Comparison of ENCODE assay signal across 14 cellular contexts in genomic region chr2:236752111-236752510, GRCh38.
A peak's percentile ranks its signal among the peaks of the same experiment; 100 is the strongest.
DNase-seq lines count a peak whose midpoint lies in the region; ATAC-seq, FAIRE-seq and TF ChIP-seq lines count a peak whose summit lies in the region.
"Had no signal": no experiment of that assay in that cellular context is flagged by ENCODE, and none has a peak within 500 bp of the region (broad histone marks: within the 10 kb centered on the region; RNA-seq: fewer than 3 reads in every experiment).

No MANE protein-coding gene starts in this region.

- no peak for DNase-seq in PC-9
- peak; percentile 33 for DNase-seq in left lobe of liver (ENCODE audit: low spot score)
- peak; percentile 38 to 70 for DNase-seq in thyroid gland
- no peak for DNase-seq in H54 (ENCODE audit: insufficient read length, low spot score)
- no peak for DNase-seq in retina
- no peak for DNase-seq in stomach
- DNase-seq: ACHN; Caco-2; CD8-positive, alpha-beta memory T cell; DMS53 had no signal

- TF ChIP-seq CTCF in PC-9 (conservative IDR thresholded peaks at IDR 0.05): no peak
- TF ChIP-seq CTCF in thyroid gland (IDR thresholded peaks at IDR 0.05): no peak
- no peak for TF ChIP-seq CTCF in stomach (IDR thresholded peaks at IDR 0.05)

- BruUV-seq in PC-9 (replicated peaks; lab: Mats Ljungman, UMichigan): no TSS peak

- H3F3A ChIP-seq in PC-9 (ENCODE audit: insufficient read depth, low read depth): peaks cover 33% of the 10 kb centered on the region

- H3K9me2 ChIP-seq in PC-9 (ENCODE audit: insufficient read depth): no peaks in the 10 kb centered on the region

- no peaks in the 10 kb centered on the region for H3K9me3 ChIP-seq in BLaER1 treated with 17β-estradiol and CSF1 and Interleukin-3, amounts not matched to agents 10 nM and 100 nM (replicated peaks in 1 of 11)
- H3K9me3 ChIP-seq in PC-9 (ENCODE audit: insufficient read depth, low read depth) (no peaks in the 10 kb centered on the region), thyroid gland (no peaks in the 10 kb centered on the region), stomach (no peaks in the 10 kb centered on the region)
- H3K9me3 ChIP-seq: Caco-2 had no signal

- no peak for ATAC-seq in left lobe of liver
- ATAC-seq: GM12878, HCT116 had no signal

- no peaks in the 10 kb centered on the region for H3K36me3 ChIP-seq in BLaER1 treated with 17β-estradiol and CSF1 and Interleukin-3, amounts not matched to agents 10 nM and 100 nM
- H3K36me3 ChIP-seq in PC-9 (ENCODE audit: low read depth): no peaks in the 10 kb centered on the region
- no peaks in the 10 kb centered on the region for H3K36me3 ChIP-seq in thyroid gland
- no peaks in the 10 kb centered on the region for H3K36me3 ChIP-seq in stomach

- CTCF ChIA-PET in PC-9 (lab: Charles Lee): interaction anchor here (0.6 kb wide), 1 partner anchor 258 kb away, joined by 4 read pairs; no protein-coding TSS in a partner anchor

- H3K4me3 ChIP-seq in BLaER1 treated with 17β-estradiol and CSF1 and Interleukin-3, amounts not matched to agents 10 nM and 100 nM: no peak overlapping the region
- H3K4me3 ChIP-seq in PC-9: no peak overlapping the region
- H3K4me3 ChIP-seq in thyroid gland (replicated peaks in 1 of 3): no peak overlapping the region
- H3K4me3 ChIP-seq in stomach: no peak overlapping the region
- H3K4me3 ChIP-seq: GM12878 had no signal

- H3K4me1 ChIP-seq in BLaER1 treated with 17β-estradiol and CSF1 and Interleukin-3, amounts not matched to agents 10 nM and 100 nM: peaks cover 82 to 95% (median 91%) of the 10 kb centered on the region in 10 experiments
- H3K4me1 ChIP-seq in PC-9 (replicated peaks; ENCODE audit: insufficient read depth) (peaks cover 85% of the 10 kb centered on the region), thyroid gland (peaks cover 62 to 77% of the 10 kb centered on the region in 2 donors), stomach (peaks cover 3 to 16% (median 8%) of the 10 kb centered on the region in 4 donors)

- H3K9ac ChIP-seq in BLaER1 treated with 17β-estradiol and CSF1 and Interleukin-3, amounts not matched to agents 10 nM and 100 nM: peak overlapping the region in 9 of 11 experiments; percentile 7 to 78 (median 69); a peak in 10 of 22 replicates

- no peak for TF ChIP-seq EP300 in stomach (IDR thresholded peaks at IDR 0.05)

- H3K27me3 ChIP-seq in BLaER1 treated with 17β-estradiol and CSF1 and Interleukin-3, amounts not matched to agents 10 nM and 100 nM: no peaks in the 10 kb centered on the region
- no peaks in the 10 kb centered on the region for H3K27me3 ChIP-seq in PC-9 (ENCODE audit: insufficient read depth, low read depth)
- H3K27me3 ChIP-seq in thyroid gland: no peaks in the 10 kb centered on the region
- no peaks in the 10 kb centered on the region for H3K27me3 ChIP-seq in stomach

- intact Hi-C loops in PC-9 (cut with micrococcal nuclease; ENCODE audit: unreplicated experiment) (no loop called here), thyroid gland (cut with DNase I) (no loop called here), stomach (cut with DNase I; ENCODE audit: low total_unique reads) (no loop called here)

- peak overlapping the region in 9 of 11 experiments; percentile 84 to 96 (median 92); a peak in 18 of 22 replicates for H3K27ac ChIP-seq in BLaER1 treated with 17β-estradiol and CSF1 and Interleukin-3, amounts not matched to agents 10 nM and 100 nM
- 0 out of 2 replicates have a peak overlapping the region, but pooled peaks have one; percentile 26 for H3K27ac ChIP-seq in PC-9
- H3K27ac ChIP-seq in thyroid gland: peak overlapping the region; percentile 60 to 83 (median 81)
- no peak overlapping the region for H3K27ac ChIP-seq in stomach

- no peak for TF ChIP-seq POLR2A in thyroid gland (IDR thresholded peaks at IDR 0.05)
- TF ChIP-seq POLR2A in H54 (IDR thresholded peaks at IDR 0.05; ENCODE audit: low read depth, low read length): no peak
- TF ChIP-seq POLR2A in stomach (IDR thresholded peaks at IDR 0.05): no peak

- H4K20me1 ChIP-seq in BLaER1 treated with 17β-estradiol and CSF1 and Interleukin-3, amounts not matched to agents 10 nM and 100 nM: no peaks in the 10 kb centered on the region
- H4K20me1 ChIP-seq in PC-9 (ENCODE audit: insufficient read depth): no peaks in the 10 kb centered on the region

- POLR2A ChIA-PET in PC-9 (lab: Charles Lee; ENCODE audit: unreplicated experiment): interaction anchor here (0.6 kb wide), 1 partner anchor 8 kb away, joined by 11 read pairs; no protein-coding TSS in a partner anchor

- peak overlapping the region; percentile 84 to 96 (median 91) for H3K4me2 ChIP-seq in BLaER1 treated with 17β-estradiol and CSF1 and Interleukin-3, amounts not matched to agents 10 nM and 100 nM
- H3K4me2 ChIP-seq in PC-9: peak overlapping the region; percentile 2; the same call in 1 of the 2 replicates

- H3K79me2 ChIP-seq in PC-9 (ENCODE audit: low read depth): no peaks in the 10 kb centered on the region

- WGBS in thyroid gland, 2 donors: 81 to 82% methylated on average over 9 of the region's 9 CpGs
- WGBS in stomach, 5 donors: 92 to 97% (median 95%) methylated on average over 9 of the region's 9 CpGs

- no peak for FAIRE-seq in H54 (lab: Jason Lieb, UNC)
- FAIRE-seq: GM12878, GM18507 had no signal

- H2AFZ ChIP-seq in PC-9: no peak overlapping the region

Comparison
In these comparisons a context has a peak if more than half of its experiments do, and no peak if none do; other contexts are left out.
1. H3K27ac ChIP-seq: peak in BLaER1 treated with 17β-estradiol and CSF1 and Interleukin-3, amounts not matched to agents 10 nM and 100 nM (9 of 11), PC-9 (single experiment) and thyroid gland (3 of 3); none in stomach (0 of 5).
2. DNase-seq: peak in left lobe of liver (single experiment) and thyroid gland (2 of 2); none in PC-9 (0 of 2), H54 (single experiment), retina (single experiment) and stomach (single experiment).